In the genomic region with DNA sequence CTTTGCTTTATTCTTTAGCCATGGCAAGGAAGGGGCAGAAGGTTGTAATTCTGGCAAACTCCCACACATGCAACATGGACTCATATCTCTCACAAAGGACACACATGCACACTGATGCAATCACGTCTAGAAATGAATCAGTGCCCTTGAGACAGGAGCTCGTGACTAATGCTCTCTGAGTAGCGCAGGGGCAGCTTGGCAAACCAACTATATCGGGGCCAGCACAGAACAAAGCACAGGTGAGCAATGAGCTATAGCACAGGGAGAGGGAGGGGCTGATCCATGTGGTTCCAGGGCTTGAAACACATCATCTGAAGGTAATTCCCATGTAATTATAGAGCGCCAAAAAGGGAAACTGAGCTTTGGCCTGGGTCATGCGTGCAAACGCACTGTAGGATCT, we compare ENCODE assay signal across 8 cellular contexts.
DNase-seq lines count a peak whose midpoint lies in the region; ATAC-seq lines count a peak whose summit lies in the region.

No MANE protein-coding gene starts in this region.

- ATAC-seq in HG02759 (IDR thresholded peaks at IDR 0.05; ENCODE audit: unreplicated experiment): peak; percentile 64

- peak; percentile 78 for DNase-seq in activated effector memory CD4-positive, alpha-beta T cell treated with anti-CD3 and anti-CD28 coated beads, Interleukin-2, amount 50 U/mL, for 16 hours
- DNase-seq in activated effector memory CD4-positive, alpha-beta T cell treated with Interleukin-2 at 50 U/mL for 16 hours: no peak
- DNase-seq in OCI-M1 (lab: John Stamatoyannopoulos, UW) (peak; percentile 68), brain pericyte (ENCODE audit: low read depth, low spot score) (peak; percentile 45), NCI-H345 treated with DMSO at 0.1 percent for 48 hours (lab: John Stamatoyannopoulos, UW; ENCODE audit: unreplicated experiment) (no peak), cerebellum (ENCODE audit: low spot score) (no peak)
- peak; percentile 35 for DNase-seq in stimulated activated CD4-positive, alpha-beta T cell treated with anti-CD3 and anti-CD28 coated beads, Interleukin-12 subunit alpha, Interleukin-12 subunit beta, amount 100 ng/mL, for 4 hours

Comparison
In these comparisons a context has a peak if more than half of its experiments do, and no peak if none do; other contexts are left out.
1. DNase-seq: peak in activated effector memory CD4-positive, alpha-beta T cell treated with anti-CD3 and anti-CD28 coated beads, Interleukin-2, amount 50 U/mL, for 16 hours (single experiment), OCI-M1 (single experiment), brain pericyte (single experiment) and stimulated activated CD4-positive, alpha-beta T cell treated with anti-CD3 and anti-CD28 coated beads, Interleukin-12 subunit alpha, Interleukin-12 subunit beta, amount 100 ng/mL, for 4 hours (single experiment); none in activated effector memory CD4-positive, alpha-beta T cell treated with Interleukin-2 at 50 U/mL for 16 hours (single experiment), NCI-H345 treated with DMSO at 0.1 percent for 48 hours (single experiment) and cerebellum (single experiment).